ENCODE assay signal across 10 cellular contexts in the genomic region with DNA sequence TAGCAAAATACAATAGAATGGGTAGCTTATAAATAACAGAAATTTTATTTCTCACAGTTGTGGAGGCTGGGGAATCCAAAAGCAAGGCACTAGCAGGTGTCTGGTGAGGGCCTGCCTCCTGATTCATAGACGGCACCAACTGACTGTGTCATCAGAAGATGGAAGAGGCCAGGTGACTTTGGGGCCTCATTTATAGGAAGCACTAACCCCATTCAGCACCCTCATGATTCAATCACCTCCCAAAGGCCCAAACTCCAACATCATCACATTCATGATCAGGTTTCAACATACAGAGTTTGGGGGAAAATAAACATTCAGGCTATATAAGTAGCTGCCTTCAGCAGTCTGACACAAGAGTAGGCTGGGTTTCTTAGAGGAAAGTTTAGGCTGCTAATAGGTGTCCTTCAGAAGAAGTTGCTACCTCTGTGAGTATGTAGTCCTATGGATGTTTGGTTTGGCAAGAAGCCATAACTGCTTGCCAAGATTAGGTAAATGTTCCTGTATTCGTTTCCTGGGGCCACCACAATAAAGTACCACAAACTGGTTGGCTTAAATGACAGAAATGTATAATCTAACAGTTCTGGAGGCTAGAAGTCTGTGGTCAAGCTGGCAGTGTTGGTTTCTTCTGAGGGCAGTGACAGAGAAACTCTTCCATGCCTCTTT. TPM values are rescaled to one million over a fixed set of nuclear protein-coding genes. Genes with fewer than 3 reads are reported as not detected.
DNase-seq lines count a peak whose midpoint lies in the region; FAIRE-seq and TF ChIP-seq lines count a peak whose summit lies in the region.
"Had no signal": no experiment of that assay in that cellular context is flagged by ENCODE, and none has a peak within 500 bp of the region (broad histone marks: within the 10 kb centered on the region; RNA-seq: fewer than 3 reads in every experiment).

No MANE protein-coding gene starts in this region.

- H3K9ac ChIP-seq in SK-N-SH: no peak overlapping the region

- no peaks in the 10 kb centered on the region for H3K79me2 ChIP-seq in SK-N-SH (ENCODE audit: insufficient read depth)

- H3K4me1 ChIP-seq in SK-N-SH (ENCODE audit: control insufficient read depth in 1 of 2, insufficient read depth in 2 of 2, low read depth in 1 of 2, low read length in 1 of 2) (no peaks in the 10 kb centered on the region), Peyer's patch (no peaks in the 10 kb centered on the region), thyroid gland (no peaks in the 10 kb centered on the region)

- H3K9me3 ChIP-seq in SK-N-SH: no peaks in the 10 kb centered on the region
- no peaks in the 10 kb centered on the region for H3K9me3 ChIP-seq in Peyer's patch
- no peaks in the 10 kb centered on the region for H3K9me3 ChIP-seq in thyroid gland

- no peak for TF ChIP-seq RAD21 in SK-N-SH (IDR thresholded peaks at IDR 0.05; ENCODE audit: low read length)

- H3K4me2 ChIP-seq in SK-N-SH: no peak overlapping the region

- TF ChIP-seq EP300 in SK-N-SH (IDR thresholded peaks at IDR 0.05; ENCODE audit: borderline replicate concordance in 1 of 2, low read depth in 1 of 2, low read length in 1 of 2): no peak

- CTCF ChIA-PET in SK-N-SH (lab: Yijun Ruan, JAX): interaction anchor here (0.9 to 2.3 kb wide), 3 partner anchors 9 to 16 kb away, joined by 3 to 14 read pairs (median 3); no protein-coding TSS in a partner anchor

- FAIRE-seq in H54 (lab: Jason Lieb, UNC): peak; percentile 91
- FAIRE-seq: frontal cortex, GM12878 had no signal

- intact Hi-C loops in thyroid gland (cut with DNase I): no loop called here

- DNase-seq in A172 (ENCODE audit: low spot score) (peak; percentile 48), H54 (ENCODE audit: insufficient read length, low spot score) (no peak), SK-N-SH (no peak), fibroblast of the aortic adventitia (ENCODE audit: low read depth) (peak; percentile 43), Peyer's patch (no peak), AG08395 (ENCODE audit: low spot score) (no peak), thyroid gland (no peak)
- no peak for DNase-seq in stimulated activated CD4-positive, alpha-beta T cell treated with anti-CD3 and anti-CD28 coated beads, Interleukin-4, amount 100 ng/mL, for 1 hour

- H3K27ac ChIP-seq in SK-N-SH (ENCODE audit: low read depth in 2 of 2, low read length in 1 of 2) (no peak overlapping the region), Peyer's patch (no peak overlapping the region), thyroid gland (no peak overlapping the region)

- H3K27me3 ChIP-seq in SK-N-SH (ENCODE audit: insufficient read depth) (no peaks in the 10 kb centered on the region), Peyer's patch (no peaks in the 10 kb centered on the region), thyroid gland (no peaks in the 10 kb centered on the region)

- no peak overlapping the region for H2AFZ ChIP-seq in SK-N-SH (ENCODE audit: low read depth)

- TF ChIP-seq CTCF in SK-N-SH (IDR thresholded peaks at IDR 0.05) (no peak), fibroblast of the aortic adventitia (IDR thresholded peaks at IDR 0.05; ENCODE audit: insufficient read depth, low read length) (no peak), Peyer's patch (IDR thresholded peaks at IDR 0.05) (no peak), thyroid gland (IDR thresholded peaks at IDR 0.05) (no peak)

- no peak for TF ChIP-seq POLR2A in H54 (IDR thresholded peaks at IDR 0.05; ENCODE audit: low read depth, low read length)
- no peak for TF ChIP-seq POLR2A in Peyer's patch (IDR thresholded peaks at IDR 0.05)
- TF ChIP-seq POLR2A in thyroid gland (IDR thresholded peaks at IDR 0.05): no peak

- peaks cover 62% of the 10 kb centered on the region for H3F3A ChIP-seq in SK-N-SH (replicated peaks; ENCODE audit: insufficient read depth)

- H3K36me3 ChIP-seq in SK-N-SH (replicated peaks in 1 of 2; ENCODE audit: control insufficient read depth in 1 of 2, insufficient read depth in 2 of 2, low read length in 1 of 2): peaks cover 21 to 53% of the 10 kb centered on the region in 2 experiments
- H3K36me3 ChIP-seq in Peyer's patch: peaks cover 0 to 8% (median 0%) of the 10 kb centered on the region in 3 donors
- no peaks in the 10 kb centered on the region for H3K36me3 ChIP-seq in thyroid gland

- WGBS in SK-N-SH (ENCODE audit: low lambda C conversion rate): 65% methylated on average over 2 of the region's 2 CpGs
- 42 to 51% methylated on average over 2 of the region's 2 CpGs for WGBS in thyroid gland, 2 donors

- no peaks in the 10 kb centered on the region for H3K9me2 ChIP-seq in SK-N-SH

- POLR2A ChIA-PET in SK-N-SH (lab: Yijun Ruan, JAX): no interaction called here

- H3K4me3 ChIP-seq in SK-N-SH (ENCODE audit: low read depth in 2 of 2, low read length in 1 of 2) (no peak overlapping the region), fibroblast of the aortic adventitia (ENCODE audit: low read depth, low read length) (no peak overlapping the region), Peyer's patch (no peak overlapping the region), thyroid gland (replicated peaks in 1 of 3) (no peak overlapping the region)
- H3K4me3 ChIP-seq: GM12878 had no signal

- H4K20me1 ChIP-seq in SK-N-SH (ENCODE audit: insufficient read depth): no peaks in the 10 kb centered on the region

TF ChIP-seq in SK-N-SH, 30 proteins besides CTCF, POLR2A, EP300 and RAD21:
- TF ChIP-seq MEF2A (IDR thresholded peaks at IDR 0.05; ENCODE audit: borderline replicate concordance, low read depth): no peak
- TF ChIP-seq TEAD4 (IDR thresholded peaks at IDR 0.05; ENCODE audit: borderline replicate concordance, insufficient read depth): no peak
- TF ChIP-seq NFIC (IDR thresholded peaks at IDR 0.05; ENCODE audit: borderline replicate concordance): peak; percentile 80
TF ChIP-seq in SK-N-SH: peak in this region for 1.

RNA-seq across cellular contexts. Expression of gene NT5E, which starts 48.8 kb away (rescaled TPM):
- total RNA-seq in A172 (2014; rRNA removed; shearing (Covaris generic)): 127 and 155 TPM in 2 replicates
- polyA plus RNA-seq in SK-N-SH (2012; rRNA removed): 443 and 528 TPM in 2 replicates
- polyA plus RNA-seq in SK-N-SH (2012; cell fraction: cytosol; rRNA removed): 569 and 615 TPM in 2 replicates
- polyA plus RNA-seq in SK-N-SH (2012; cell fraction: nucleus; rRNA removed): 256 and 330 TPM in 2 replicates
- total RNA-seq in fibroblast of the aortic adventitia (ENCODE audit: low replicate concordance): 67.2 and 418 TPM in 2 replicates
- 10 to 100 TPM; 14.7 to 40.6 (median 22.7) TPM for total RNA-seq in Peyer's patch
- 100 to 1,000 TPM in 3 of 4 donors, 10 to 100 TPM in 1; 89.6 to 174 (median 122) TPM for total RNA-seq in thyroid gland

Comparison
In these comparisons a context has a peak if more than half of its experiments do, and no peak if none do; other contexts are left out.
1. DNase-seq: peak in A172 (single experiment) and fibroblast of the aortic adventitia (single experiment); none in H54 (single experiment), SK-N-SH (single experiment), Peyer's patch (0 of 3), AG08395 (single experiment), stimulated activated CD4-positive, alpha-beta T cell treated with anti-CD3 and anti-CD28 coated beads, Interleukin-4, amount 100 ng/mL, for 1 hour (single experiment) and thyroid gland (0 of 2).